ENCODE assay signal across 8 cellular contexts in the genomic region with DNA sequence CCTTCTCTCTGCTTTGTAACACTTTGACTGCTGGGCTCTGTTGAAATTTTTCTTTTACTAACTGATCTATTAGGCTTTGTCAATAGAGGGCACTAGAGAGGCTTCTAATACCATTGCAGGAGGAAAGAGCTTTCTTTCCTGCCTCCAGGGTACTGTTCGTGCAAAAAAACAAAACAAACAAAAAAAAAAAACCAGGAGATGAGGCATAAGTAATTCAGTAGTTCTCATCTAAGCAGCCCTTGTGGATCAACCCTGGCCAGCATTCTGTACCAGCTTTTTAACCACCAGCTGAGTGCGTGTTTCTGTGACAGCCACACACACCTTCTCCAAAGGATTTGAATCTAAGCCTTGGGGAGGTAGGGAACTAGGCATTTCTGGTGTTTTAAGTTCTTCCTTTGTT.
DNase-seq lines count a peak whose midpoint lies in the region; ATAC-seq and TF ChIP-seq lines count a peak whose summit lies in the region.

No MANE protein-coding gene starts in this region.

- no peak overlapping the region for H3K27ac Mint-ChIP-seq in brain

- no peaks in the 10 kb centered on the region for H3K9me3 ChIP-seq in lung (ENCODE audit: control insufficient read depth in 2 of 2, insufficient read depth in 1 of 2, low read length in 1 of 2)

- H3K36me3 Mint-ChIP-seq in brain: no peaks in the 10 kb centered on the region

- intact Hi-C loops in Right ventricle myocardium inferior (cut with DNase I): no loop called here

- no peak overlapping the region for H3K4me3 ChIP-seq in lung

- CTCF ChIA-PET in GM10248 (lab: Yijun Ruan, JAX): interaction anchor here (1.0 to 2.2 kb wide), 14 partner anchors 11 to 1846 kb away, joined by 3 to 12 read pairs (median 4); no protein-coding TSS in a partner anchor

- no peak overlapping the region for H3K4me3 Mint-ChIP-seq in brain

- H3K9me3 Mint-ChIP-seq in brain: peaks cover 0 to 12% (median 9%) of the 10 kb centered on the region in 5 experiments

- TF ChIP-seq CTCF in GM10248 (IDR thresholded peaks at IDR 0.05; ENCODE audit: control extremely low read depth, extremely low read depth, low read depth, missing control alignments): peak; percentile 51
- TF ChIP-seq CTCF in brain (conservative IDR thresholded peaks at IDR 0.05): peak; percentile 45 to 65
- TF ChIP-seq CTCF in lung (IDR thresholded peaks at IDR 0.05; ENCODE audit: control extremely low read depth, extremely low read depth): no peak

- no peaks in the 10 kb centered on the region for H3K27me3 ChIP-seq in lung (ENCODE audit: control insufficient read depth, insufficient read depth)

- no peaks in the 10 kb centered on the region for H3K36me3 ChIP-seq in lung (ENCODE audit: control insufficient read depth in 2 of 2, insufficient read depth in 2 of 2, low read length in 2 of 2)

- no peaks in the 10 kb centered on the region for H3K4me1 ChIP-seq in lung (ENCODE audit: control insufficient read depth in 2 of 2, insufficient read depth in 2 of 2, low read length in 2 of 2)

- DNase-seq in GM10248 (ENCODE audit: extremely low spot score) (no peak), NCI-H2171 (lab: John Stamatoyannopoulos, UW) (peak; percentile 41), lung (ENCODE audit: low spot score) (no peak), DMS79 treated with DMSO at 0.1 percent for 48 hours (lab: John Stamatoyannopoulos, UW) (no peak), Right ventricle myocardium inferior (ENCODE audit: missing footprints) (no peak)
- no peak for DNase-seq in activated CD8-positive, alpha-beta memory T cell treated with anti-CD3 and anti-CD28 coated beads, Interleukin-2, amount 50 U/mL, for 4 hours

- 48 to 50% methylated on average over 2 of the region's 2 CpGs for WGBS in lung, 2 donors

- POLR2A ChIA-PET in GM10248 (lab: Yijun Ruan, JAX): no interaction called here

- H3K27me3 Mint-ChIP-seq in brain: no peaks in the 10 kb centered on the region

- H3K27ac ChIP-seq in lung (ENCODE audit: low read depth in 1 of 2, low read length in 1 of 2): no peak overlapping the region

- peaks cover 5% of the 10 kb centered on the region for H3K4me1 Mint-ChIP-seq in brain

- peak; percentile 74 for ATAC-seq in HG02623 (IDR thresholded peaks at IDR 0.05; ENCODE audit: unreplicated experiment)
- peak; percentile 34 for ATAC-seq in lung (ENCODE audit: insufficient read depth, low FRiP score)
- ATAC-seq in Right ventricle myocardium inferior: no peak
